Comparison of ENCODE assay signal across 14 cellular contexts in the genomic region with DNA sequence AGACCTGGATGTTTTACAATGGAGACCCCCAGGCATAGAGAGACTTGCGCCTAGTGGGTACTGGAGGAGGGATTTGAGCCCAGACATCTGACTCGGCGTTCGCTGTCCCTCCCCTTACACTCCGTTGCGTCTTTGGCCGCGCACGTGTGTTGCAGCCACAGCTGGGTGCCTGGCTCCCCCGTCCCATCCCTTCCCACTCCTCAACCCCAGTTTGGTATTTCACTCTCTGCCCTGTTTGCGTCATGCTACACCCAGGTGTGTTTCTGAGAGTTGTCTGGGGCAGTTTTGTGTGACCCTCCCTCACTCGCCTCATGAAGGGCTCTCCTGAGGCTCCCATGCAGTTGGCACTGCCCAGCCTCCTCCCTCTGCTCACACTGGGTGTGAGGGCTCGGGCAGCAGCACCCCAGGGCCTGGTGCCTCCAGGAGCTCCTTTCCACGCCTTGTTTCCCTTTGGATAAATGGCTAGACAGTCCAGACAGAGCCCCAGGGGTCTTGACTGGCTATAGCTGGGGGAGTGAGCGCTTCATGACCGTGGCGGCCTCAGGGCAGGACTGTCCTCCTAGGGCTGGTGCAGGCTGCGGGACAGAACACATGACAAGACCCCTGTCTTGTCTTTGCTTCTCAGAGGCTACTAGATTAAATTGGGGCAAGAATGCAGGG. TPM values are rescaled to one million over a fixed set of nuclear protein-coding genes. Genes with fewer than 3 reads are reported as not detected.
DNase-seq lines count a peak whose midpoint lies in the region; ATAC-seq and TF ChIP-seq lines count a peak whose summit lies in the region.
"Had no signal": no experiment of that assay in that cellular context is flagged by ENCODE, and none has a peak within 500 bp of the region (broad histone marks: within the 10 kb centered on the region; RNA-seq: fewer than 3 reads in every experiment).

No MANE protein-coding gene starts in this region.

- DNase-seq in Right ventricle myocardium superior (peak; percentile 22), right cardiac atrium (no peak), tibial nerve (ENCODE audit: low spot score in 2 of 2) (no peak), NCI-H2107 treated with DMSO at 0.1 percent for 48 hours (lab: John Stamatoyannopoulos, UW; ENCODE audit: unreplicated experiment) (no peak), AG08395 (ENCODE audit: low spot score) (no peak), glomerular visceral epithelial cell (ENCODE audit: extremely low spot score) (no peak)
- peak; percentile 61 for DNase-seq in activated CD8-positive, alpha-beta T cell treated with anti-CD3 and anti-CD28 coated beads for 36 hours
- DNase-seq: anterior cingulate cortex, NCI-H2029, NCI-H774, tibial artery had no signal

- H3K4me3 ChIP-seq in right cardiac atrium (ENCODE audit: low read length) (no peak overlapping the region), gastroesophageal sphincter (peak overlapping the region in 1 of 2 donors; percentile 30), tibial nerve (no peak overlapping the region)
- H3K4me3 ChIP-seq: dorsolateral prefrontal cortex, tibial artery had no signal

- H3K4me3 Mint-ChIP-seq in activated CD8-positive, alpha-beta T cell treated with anti-CD3 and anti-CD28 coated beads for 36 hours, result peak overlapping the region; percentile 65
- H3K4me3 Mint-ChIP-seq: mesothelial cell of epicardium had no signal

- TF ChIP-seq POLR2A in gastroesophageal sphincter (IDR thresholded peaks at IDR 0.05), result no peak
- TF ChIP-seq POLR2A in tibial nerve (IDR thresholded peaks at IDR 0.05), result no peak

- H3K36me3 ChIP-seq in gastroesophageal sphincter (peaks cover 0 to 44% of the 10 kb centered on the region in 2 donors), tibial nerve (peaks cover 0 to 28% (median 0%) of the 10 kb centered on the region in 3 donors)

- H3K27me3 ChIP-seq in right cardiac atrium (ENCODE audit: control insufficient read depth, insufficient read depth) (no peaks in the 10 kb centered on the region), gastroesophageal sphincter (no peaks in the 10 kb centered on the region), tibial nerve (no peaks in the 10 kb centered on the region)
- H3K27me3 ChIP-seq: dorsolateral prefrontal cortex, tibial artery had no signal

- no peaks in the 10 kb centered on the region for H3K9me3 ChIP-seq in right cardiac atrium (ENCODE audit: control insufficient read depth, low read length)
- no peaks in the 10 kb centered on the region for H3K9me3 ChIP-seq in gastroesophageal sphincter
- H3K9me3 ChIP-seq in tibial nerve, result no peaks in the 10 kb centered on the region
- H3K9me3 ChIP-seq: tibial artery had no signal

- H3K27ac ChIP-seq in right cardiac atrium (ENCODE audit: low read length) (no peak overlapping the region), gastroesophageal sphincter (peak overlapping the region in 3 of 4 donors; percentile 0 to 38 (median 26)), tibial nerve (peak overlapping the region in 3 of 4 donors; percentile 43 to 85 (median 70))
- H3K27ac ChIP-seq: dorsolateral prefrontal cortex had no signal

- peak overlapping the region; percentile 82 for H3K27ac Mint-ChIP-seq in activated CD8-positive, alpha-beta T cell treated with anti-CD3 and anti-CD28 coated beads for 36 hours

- no peak for TF ChIP-seq CTCF in activated CD8-positive, alpha-beta T cell treated with anti-CD3 and anti-CD28 coated beads for 36 hours (IDR thresholded peaks at IDR 0.05)
- TF ChIP-seq CTCF in gastroesophageal sphincter (IDR thresholded peaks at IDR 0.05) (no peak), tibial nerve (IDR thresholded peaks at IDR 0.05) (no peak)

- H3K4me1 ChIP-seq in right cardiac atrium (ENCODE audit: control insufficient read depth, insufficient read depth, low read length), result peaks cover 9% of the 10 kb centered on the region
- H3K4me1 ChIP-seq in gastroesophageal sphincter, result peaks cover 0 to 39% (median 17%) of the 10 kb centered on the region in 3 donors
- peaks cover 0 to 83% (median 65%) of the 10 kb centered on the region in 4 donors for H3K4me1 ChIP-seq in tibial nerve

- CTCF ChIA-PET in activated CD8-positive, alpha-beta T cell treated with anti-CD3 and anti-CD28 coated beads for 36 hours (lab: Charles Lee), result interaction anchor here (38.2 kb wide), 1 partner anchor 86 kb away, joined by 1049 read pairs; no protein-coding TSS in a partner anchor

- POLR2A ChIA-PET in activated CD8-positive, alpha-beta T cell treated with anti-CD3 and anti-CD28 coated beads for 36 hours (lab: Charles Lee), result interaction anchor here (1.4 to 2.6 kb wide), 4 partner anchors 49 to 123 kb away, joined by 4 to 11 read pairs (median 6); a partner anchor contains a TSS

- TF ChIP-seq EP300 in gastroesophageal sphincter (IDR thresholded peaks at IDR 0.05) (no peak), tibial nerve (IDR thresholded peaks at IDR 0.05) (no peak)

- ATAC-seq in Right ventricle myocardium superior (ENCODE audit: poor library complexity) (no peak), right cardiac atrium (no peak), gastroesophageal sphincter (no peak)
- no peak for ATAC-seq in activated CD8-positive, alpha-beta T cell treated with anti-CD3 and anti-CD28 coated beads for 36 hours

- H3K27me3 Mint-ChIP-seq in activated CD8-positive, alpha-beta T cell treated with anti-CD3 and anti-CD28 coated beads for 36 hours, result no peaks in the 10 kb centered on the region

- intact Hi-C loops in Right ventricle myocardium superior (cut with DNase I), result no loop called here
- intact Hi-C loops in right cardiac atrium (cut with DNase I), result no loop called here
- intact Hi-C loops in activated CD8-positive, alpha-beta T cell treated with anti-CD3 and anti-CD28 coated beads for 36 hours (cut with micrococcal nuclease), result no loop called here

- no peaks in the 10 kb centered on the region for H3K9me3 Mint-ChIP-seq in activated CD8-positive, alpha-beta T cell treated with anti-CD3 and anti-CD28 coated beads for 36 hours
- H3K9me3 Mint-ChIP-seq: mesothelial cell of epicardium had no signal

- peaks cover 32% of the 10 kb centered on the region for H3K36me3 Mint-ChIP-seq in activated CD8-positive, alpha-beta T cell treated with anti-CD3 and anti-CD28 coated beads for 36 hours (ENCODE audit: low read depth)
- H3K36me3 Mint-ChIP-seq: mesothelial cell of epicardium had no signal

- 78% methylated on average over 18 of the region's 18 CpGs for WGBS in right cardiac atrium
- WGBS in gastroesophageal sphincter (ENCODE audit: low coverage in 1 of 2), 2 donors, result 64 to 71% methylated on average over 4 to 10 of the region's 18 CpGs
- WGBS in tibial nerve, 2 donors, result 92% methylated on average over 18 of the region's 18 CpGs

- H3K4me1 Mint-ChIP-seq in activated CD8-positive, alpha-beta T cell treated with anti-CD3 and anti-CD28 coated beads for 36 hours (ENCODE audit: low read depth), result peaks cover 99% of the 10 kb centered on the region

RNA-seq across cellular contexts. Expression of a gene that starts 13.6 kb away (rescaled TPM):
- total RNA-seq in Right ventricle myocardium superior, result 2.2 TPM
- total RNA-seq in right cardiac atrium, result 1 to 10 TPM; 1.3 to 4.0 (median 3.4) TPM
- polyA plus RNA-seq in right cardiac atrium, result 4.4 TPM
- total RNA-seq in activated CD8-positive, alpha-beta T cell treated with anti-CD3 and anti-CD28 coated beads for 36 hours, result 10 to 100 TPM; 47.4 to 50.3 TPM
- 1 to 10 TPM in 2 of 4 donors, under 1 TPM in 2; 0.94 to 1.4 (median 1.1) TPM for total RNA-seq in gastroesophageal sphincter
- 10 to 100 TPM in 1 of 4 donors, 1 to 10 TPM in 3; 2.5 to 13.2 (median 6.6) TPM for total RNA-seq in tibial nerve

RNA-seq across cellular contexts. Expression of a gene that starts 48.6 kb away (rescaled TPM):
- total RNA-seq in Right ventricle myocardium superior (424 TPM), right cardiac atrium (100 to 1,000 TPM; 459 to 523 (median 498) TPM), gastroesophageal sphincter (100 to 1,000 TPM; 313 to 463 (median 399) TPM), tibial nerve (100 to 1,000 TPM; 173 to 311 (median 209) TPM)
- 698 TPM for polyA plus RNA-seq in right cardiac atrium
- 100 to 1,000 TPM; 235 to 242 TPM for total RNA-seq in activated CD8-positive, alpha-beta T cell treated with anti-CD3 and anti-CD28 coated beads for 36 hours

Comparison
In these comparisons a context has a peak if more than half of its experiments do, and no peak if none do; other contexts are left out.
1. DNase-seq: peak in Right ventricle myocardium superior (single experiment) and activated CD8-positive, alpha-beta T cell treated with anti-CD3 and anti-CD28 coated beads for 36 hours (single experiment); none in right cardiac atrium (0 of 3), tibial nerve (0 of 2), NCI-H2107 treated with DMSO at 0.1 percent for 48 hours (single experiment), AG08395 (single experiment) and glomerular visceral epithelial cell (single experiment).